In genomic region chr3:64417816-64418215, GRCh38 we compare ENCODE assay signal across 11 cellular contexts.
DNase-seq lines count a peak whose midpoint lies in the region; ATAC-seq and TF ChIP-seq lines count a peak whose summit lies in the region.
"Had no signal": no experiment of that assay in that cellular context is flagged by ENCODE, and none has a peak within 500 bp of the region (broad histone marks: within the 10 kb centered on the region; RNA-seq: fewer than 3 reads in every experiment).

No MANE protein-coding gene starts in this region.

- H3K4me3 ChIP-seq in BJ (ENCODE audit: low read depth, low read length) (no peak overlapping the region), WERI-Rb-1 (ENCODE audit: low read depth, low read length) (no peak overlapping the region), kidney epithelial cell (ENCODE audit: low read depth, low read length) (no peak overlapping the region)

- no peaks in the 10 kb centered on the region for H3K36me3 ChIP-seq in BJ (ENCODE audit: control insufficient read depth, insufficient read depth, low read length)
- H3K36me3 ChIP-seq in WERI-Rb-1 = no peaks in the 10 kb centered on the region
- H3K36me3 ChIP-seq in kidney epithelial cell (ENCODE audit: control insufficient read depth, insufficient read depth, low read length) = no peaks in the 10 kb centered on the region

- TF ChIP-seq CTCF in BJ (IDR thresholded peaks at IDR 0.05; ENCODE audit: insufficient read depth, low read depth, low read length) (no peak), WERI-Rb-1 (IDR thresholded peaks at IDR 0.05; ENCODE audit: low read depth, low read length) (no peak), kidney epithelial cell (IDR thresholded peaks at IDR 0.05; ENCODE audit: insufficient read depth, low read length, poor library complexity, severe bottlenecking) (no peak)

- CTCF ChIA-PET in BJ (lab: Yijun Ruan, JAX) (interaction anchor here (0.9 to 1.3 kb wide), 3 partner anchors 14 to 67 kb away, joined by 3 read pairs; no protein-coding TSS in a partner anchor), HEK293T (lab: Yijun Ruan, JAX) (interaction anchor here (0.8 kb wide), 1 partner anchor 313 kb away, joined by 3 read pairs; no protein-coding TSS in a partner anchor)

- no peaks in the 10 kb centered on the region for H3K9me3 ChIP-seq in WERI-Rb-1 (ENCODE audit: severe bottlenecking)

- DNase-seq in BJ (ENCODE audit: low read depth) (peak; percentile 4), WERI-Rb-1 (peak; percentile 84), kidney epithelial cell (ENCODE audit: low read depth) (peak; percentile 60), HEK293T (ENCODE audit: extremely low spot score) (no peak)
- DNase-seq in stimulated activated naive CD8-positive, alpha-beta T cell treated with anti-CD3 and anti-CD28 coated beads, Interleukin-15, Interleukin-2, amounts not matched to agents 100 U/mL and 50 U/mL, for 24 hours = no peak
- DNase-seq: NCI-H2029, nucleus accumbens, T-helper 17 cell had no signal

- ATAC-seq in HG02852 (IDR thresholded peaks at IDR 0.05; ENCODE audit: unreplicated experiment) (peak; percentile 64), HG02678 (IDR thresholded peaks at IDR 0.05; ENCODE audit: unreplicated experiment) (no peak), GM21515 (IDR thresholded peaks at IDR 0.05; ENCODE audit: unreplicated experiment) (no peak)
- ATAC-seq in stimulated activated naive CD8-positive, alpha-beta T cell treated with anti-CD3 and anti-CD28 coated beads, Interleukin-15, Interleukin-2, amounts not matched to agents 100 U/mL and 50 U/mL, for 24 hours = no peak
- ATAC-seq: T-helper 17 cell had no signal

- peak overlapping the region; percentile 52 for H3K27ac ChIP-seq in WERI-Rb-1

- POLR2A ChIA-PET in BJ (lab: Charles Lee) (no interaction called here), HEK293T (lab: Yijun Ruan, JAX) (no interaction called here)

- no peaks in the 10 kb centered on the region; the same call in 1 of the 2 replicates for H3K27me3 ChIP-seq in BJ (ENCODE audit: control insufficient read depth, insufficient read depth, low read length)
- H3K27me3 ChIP-seq in WERI-Rb-1 (ENCODE audit: insufficient read depth, low read depth, severe bottlenecking) = no peaks in the 10 kb centered on the region
- no peaks in the 10 kb centered on the region for H3K27me3 ChIP-seq in kidney epithelial cell (ENCODE audit: control insufficient read depth, insufficient read depth, low read length)

TF ChIP-seq in HEK293T, 16 proteins besides CTCF, POLR2A, EP300 and RAD21:
- TF ChIP-seq LEF1 (IDR thresholded peaks at IDR 0.05; ENCODE audit: borderline replicate concordance) (no peak), FOXK2 (IDR thresholded peaks at IDR 0.05) (no peak), ARNT (IDR thresholded peaks at IDR 0.05) (no peak), ZNF384 (IDR thresholded peaks at IDR 0.05) (no peak), FOXA1 (IDR thresholded peaks at IDR 0.05) (no peak), L3MBTL2 (conservative IDR thresholded peaks at IDR 0.05) (no peak), SUZ12 (IDR thresholded peaks at IDR 0.05) (no peak), CTBP1 (IDR thresholded peaks at IDR 0.05; ENCODE audit: borderline replicate concordance) (no peak), HDGF (IDR thresholded peaks at IDR 0.05; ENCODE audit: borderline replicate concordance) (no peak), ELF4 (IDR thresholded peaks at IDR 0.05) (no peak), NFRKB (IDR thresholded peaks at IDR 0.05) (no peak), PKNOX1 (IDR thresholded peaks at IDR 0.05) (no peak), SP1 (IDR thresholded peaks at IDR 0.05) (no peak), BHLHE40 (IDR thresholded peaks at IDR 0.05; ENCODE audit: borderline replicate concordance) (no peak), FOXM1 (IDR thresholded peaks at IDR 0.05; ENCODE audit: borderline replicate concordance) (no peak), TARDBP (IDR thresholded peaks at IDR 0.05) (no peak)

Comparison
In these comparisons a context has a peak if more than half of its experiments do, and no peak if none do; other contexts are left out.
1. DNase-seq: peak in BJ (single experiment), WERI-Rb-1 (single experiment) and kidney epithelial cell (single experiment); none in stimulated activated naive CD8-positive, alpha-beta T cell treated with anti-CD3 and anti-CD28 coated beads, Interleukin-15, Interleukin-2, amounts not matched to agents 100 U/mL and 50 U/mL, for 24 hours (single experiment) and HEK293T (single experiment).